ENCODE assay signal across 22 cellular contexts in the genomic region with DNA sequence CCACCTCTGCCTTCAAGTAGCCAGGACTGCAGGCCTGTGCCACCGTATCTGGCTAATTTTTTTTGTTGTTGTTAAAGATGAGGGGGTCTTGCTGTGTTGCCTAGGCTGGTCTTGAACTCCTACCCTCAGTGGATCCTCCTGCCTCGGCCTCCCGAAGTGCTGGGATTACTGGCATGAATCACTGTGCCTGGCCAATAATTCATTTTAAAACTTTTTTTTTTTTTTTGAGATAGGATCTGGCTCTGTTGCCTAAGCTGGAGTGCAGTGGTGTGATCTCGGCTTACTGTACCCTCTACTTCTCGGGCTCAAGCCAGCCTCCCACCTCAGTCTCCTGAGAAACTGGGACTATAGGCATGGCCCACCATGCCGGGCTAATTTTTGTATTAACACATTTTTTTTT. TPM values are rescaled to one million over a fixed set of nuclear protein-coding genes. Genes with fewer than 3 reads are reported as not detected.
DNase-seq lines count a peak whose midpoint lies in the region; ATAC-seq, FAIRE-seq and TF ChIP-seq lines count a peak whose summit lies in the region.
"Had no signal": no experiment of that assay in that cellular context is flagged by ENCODE, and none has a peak within 500 bp of the region (broad histone marks: within the 10 kb centered on the region; RNA-seq: fewer than 3 reads in every experiment).

No MANE protein-coding gene starts in this region.

- in situ Hi-C loops in K562 (cut with MboI), result no loop called here

- H3K9me3 ChIP-seq in CD8-positive, alpha-beta T cell (ENCODE audit: low read length), result no peaks in the 10 kb centered on the region
- no peaks in the 10 kb centered on the region for H3K9me3 ChIP-seq in Loucy (ENCODE audit: insufficient read depth, low read depth, low read length)
- no peaks in the 10 kb centered on the region for H3K9me3 ChIP-seq in K562 (replicated peaks; ENCODE audit: control insufficient read depth, insufficient read depth, low read depth, low read length)
- H3K9me3 ChIP-seq in trophoblast cell (ENCODE audit: insufficient read depth, low read depth, low read length), result no peaks in the 10 kb centered on the region
- no peaks in the 10 kb centered on the region for H3K9me3 ChIP-seq in BE2C
- H3K9me3 ChIP-seq: BLaER1 treated with 17β-estradiol and CSF1 and Interleukin-3, amounts not matched to agents 10 nM and 100 nM had no signal

- peaks cover 37% of the 10 kb centered on the region for H3K36me3 Mint-ChIP-seq in CD8-positive, alpha-beta T cell

- H3K79me2 ChIP-seq in Loucy (ENCODE audit: insufficient read depth, low read length), result peaks cover 78% of the 10 kb centered on the region
- H3K79me2 ChIP-seq in K562 (ENCODE audit: control insufficient read depth, insufficient read depth, low read length), result peaks cover 90% of the 10 kb centered on the region
- H3K79me2 ChIP-seq in trophoblast cell (ENCODE audit: control insufficient read depth, insufficient read depth, low read length, poor library complexity), result peaks cover 8% of the 10 kb centered on the region

- no peaks in the 10 kb centered on the region for H3K9me1 ChIP-seq in K562 (ENCODE audit: control insufficient read depth, insufficient read depth, low read length)

- peak overlapping the region; percentile 9 for H3K4me3 Mint-ChIP-seq in CD8-positive, alpha-beta T cell

- no TSS peak for BruUV-seq in K562 (replicated peaks; lab: Mats Ljungman, UMichigan)

- H3K9me2 ChIP-seq in Loucy (replicated peaks; ENCODE audit: low read depth, low read length), result no peaks in the 10 kb centered on the region

- H3K23ac ChIP-seq in trophoblast cell (ENCODE audit: low read length), result no peak overlapping the region

- H3K14ac ChIP-seq in trophoblast cell (ENCODE audit: low read length), result no peak overlapping the region

- TF ChIP-seq POLR2A in K562 (conservative IDR thresholded peaks at IDR 0.05), result no peak

- peaks cover 3% of the 10 kb centered on the region; the same call in 1 of the 2 replicates for H3F3A ChIP-seq in Loucy (ENCODE audit: low read depth)

- no peaks in the 10 kb centered on the region for H3K9me3 Mint-ChIP-seq in CD8-positive, alpha-beta T cell

- H3K18ac ChIP-seq in trophoblast cell (ENCODE audit: low read length), result no peak overlapping the region

- peaks cover 5% of the 10 kb centered on the region for H3K36me3 ChIP-seq in CD8-positive, alpha-beta T cell (ENCODE audit: insufficient read depth, low read length)
- peaks cover 11% of the 10 kb centered on the region for H3K36me3 ChIP-seq in Loucy (ENCODE audit: insufficient read depth, low read length)
- H3K36me3 ChIP-seq in K562 (ENCODE audit: control insufficient read depth, insufficient read depth, low read length), result peaks cover 60% of the 10 kb centered on the region
- H3K36me3 ChIP-seq in trophoblast cell (ENCODE audit: control insufficient read depth in 1 of 2, insufficient read depth in 2 of 2, low read length in 2 of 2), result peaks cover 9 to 17% of the 10 kb centered on the region in 2 experiments
- H3K36me3 ChIP-seq in BE2C, result peaks cover 29% of the 10 kb centered on the region

- no peak for TF ChIP-seq CTCF in CD8-positive, alpha-beta T cell (IDR thresholded peaks at IDR 0.05)
- TF ChIP-seq CTCF in Loucy (conservative IDR thresholded peaks at IDR 0.05; ENCODE audit: low read length) (no peak), K562 (IDR thresholded peaks at IDR 0.05 in 2 of 3, conservative IDR thresholded peaks at IDR 0.05 in 1 of 3; ENCODE audit: insufficient read depth in 2 of 3, low read depth in 1 of 3, low read length in 3 of 3) (no peak), BE2C (IDR thresholded peaks at IDR 0.05; ENCODE audit: low read depth, low read length) (no peak)

- H2BK12ac ChIP-seq in trophoblast cell (ENCODE audit: low read length), result no peak overlapping the region

- H4K8ac ChIP-seq in trophoblast cell (ENCODE audit: low read depth, low read length), result no peak overlapping the region

- no peaks in the 10 kb centered on the region for H3K27me3 ChIP-seq in CD8-positive, alpha-beta T cell (ENCODE audit: insufficient read depth, low read length)
- H3K27me3 ChIP-seq in Loucy (ENCODE audit: insufficient read depth, low read length, poor library complexity, severe bottlenecking), result no peaks in the 10 kb centered on the region
- H3K27me3 ChIP-seq in K562 (ENCODE audit: control insufficient read depth in 2 of 2, insufficient read depth in 2 of 2, low read length in 2 of 2), result no peaks in the 10 kb centered on the region
- no peaks in the 10 kb centered on the region for H3K27me3 ChIP-seq in trophoblast cell (ENCODE audit: insufficient read depth, low read length)
- H3K27me3 ChIP-seq in BE2C, result no peaks in the 10 kb centered on the region
- H3K27me3 ChIP-seq: BLaER1 treated with 17β-estradiol and CSF1 and Interleukin-3, amounts not matched to agents 10 nM and 100 nM had no signal

- CTCF ChIA-PET in CD8-positive, alpha-beta T cell (lab: Charles Lee), result interaction anchor here (0.5 kb wide), 1 partner anchor 20 kb away, joined by 3 read pairs; no protein-coding TSS in a partner anchor
- CTCF ChIA-PET in K562 (lab: Yijun Ruan, JAX; ENCODE audit: low intra/inter-chr PET ratio), result no interaction called here

- H3K27ac Mint-ChIP-seq in CD8-positive, alpha-beta T cell, result no peak overlapping the region

- no peak for ATAC-seq in CD8-positive, alpha-beta T cell
- no peak for ATAC-seq in K562

- no peak overlapping the region for H4K12ac ChIP-seq in trophoblast cell (ENCODE audit: low read depth, low read length)

- no peak for TF ChIP-seq EP300 in K562 (IDR thresholded peaks at IDR 0.05; ENCODE audit: low read length)

- no peak for DNase-seq in CD8-positive, alpha-beta T cell
- no peak for DNase-seq in K562 (ENCODE audit: extremely low read depth in 1 of 4, low spot score in 3 of 4)
- no peak for DNase-seq in trophoblast cell
- DNase-seq in activated CD8-positive, alpha-beta memory T cell treated with anti-CD3 and anti-CD28 coated beads, Interleukin-2, amount 50 U/mL, for 48 hours, result no peak
- no peak for DNase-seq in BE2C
- DNase-seq in stimulated activated CD8-positive, alpha-beta memory T cell treated with anti-CD3 and anti-CD28 coated beads, Interleukin-4, amount 100 ng/mL, for 48 hours, result no peak
- DNase-seq: DMS53, EL, GF-D8, KBM-7, NCI-H1105, NCI-H146, NCI-H2029, NCI-H2227 treated with DMSO at 0.1 percent for 48 hours, NCI-H510A, PC-9, RPMI8226, SHP77 treated with DMSO at 0.1 percent for 48 hours had no signal

- H3K9ac ChIP-seq in Loucy (ENCODE audit: low read depth, low read length, poor library complexity, severe bottlenecking) (peak overlapping the region; percentile 89), K562 (ENCODE audit: insufficient read depth in 1 of 2, low read depth in 2 of 2, low read length in 2 of 2) (peak overlapping the region in 1 of 2 experiments; percentile 56; a peak in 1 of 4 replicates), trophoblast cell (ENCODE audit: low read length) (no peak overlapping the region)

- intact Hi-C loops in CD8-positive, alpha-beta T cell (cut with DNase I, micrococcal nuclease), result no loop called here
- intact Hi-C loops in K562 (cut with micrococcal nuclease), result no loop called here

- H3K4me1 ChIP-seq in CD8-positive, alpha-beta T cell (ENCODE audit: insufficient read depth, low read length), result peaks cover 35% of the 10 kb centered on the region
- H3K4me1 ChIP-seq in Loucy (ENCODE audit: insufficient read depth, low read length, poor library complexity, severe bottlenecking) (peaks cover 39% of the 10 kb centered on the region), K562 (replicated peaks in 1 of 2; ENCODE audit: control insufficient read depth in 2 of 2, insufficient read depth in 2 of 2, low read length in 2 of 2) (peaks cover 12 to 15% of the 10 kb centered on the region in 2 experiments; a peak in 4 of 5 replicates), trophoblast cell (ENCODE audit: control insufficient read depth in 1 of 2, insufficient read depth in 2 of 2, low read length in 2 of 2) (peaks cover 0 to 3% of the 10 kb centered on the region in 2 experiments), BE2C (no peaks in the 10 kb centered on the region)

- H4K91ac ChIP-seq in trophoblast cell (ENCODE audit: low read depth, low read length), result no peak overlapping the region

- peaks cover 12% of the 10 kb centered on the region for H3K79me1 ChIP-seq in trophoblast cell (ENCODE audit: low read length)

- H3K4me3 ChIP-seq in CD8-positive, alpha-beta T cell (ENCODE audit: low read depth, low read length), result no peak overlapping the region
- H3K4me3 ChIP-seq in Loucy (ENCODE audit: low read length, poor library complexity, severe bottlenecking), result peak overlapping the region; percentile 98
- no peak overlapping the region for H3K4me3 ChIP-seq in K562
- no peak overlapping the region for H3K4me3 ChIP-seq in trophoblast cell (ENCODE audit: low read depth, low read length)
- no peak overlapping the region for H3K4me3 ChIP-seq in BE2C (ENCODE audit: low read depth, low read length)
- H3K4me3 ChIP-seq: BLaER1 treated with 17β-estradiol and CSF1 and Interleukin-3, amounts not matched to agents 10 nM and 100 nM had no signal

- H3K27ac ChIP-seq in CD8-positive, alpha-beta T cell (ENCODE audit: low read depth, low read length), result no peak overlapping the region
- H3K27ac ChIP-seq in K562 (ENCODE audit: extremely low read depth, low read depth, low read length) (no peak overlapping the region), trophoblast cell (ENCODE audit: low read depth, low read length) (no peak overlapping the region)
- H3K27ac ChIP-seq: BLaER1 treated with 17β-estradiol and CSF1 and Interleukin-3, amounts not matched to agents 10 nM and 100 nM; PC-9; SK-N-MC had no signal

- WGBS in K562 (ENCODE audit: insufficient coverage, low coverage, missing lambda C conversion rate), result 73% methylated on average over 6 of the region's 6 CpGs
- no CpG with 5 or more reads among the region's 6 CpGs for WGBS in trophoblast cell (ENCODE audit: extremely low coverage, insufficient coverage, insufficient read length)

- H3K4me1 Mint-ChIP-seq in CD8-positive, alpha-beta T cell (ENCODE audit: low read depth), result peaks cover 61% of the 10 kb centered on the region

- H2BK120ac ChIP-seq in trophoblast cell (ENCODE audit: insufficient read depth, low read length, poor library complexity), result no peak overlapping the region

- no peak overlapping the region for H2AFZ ChIP-seq in Loucy (ENCODE audit: low read length)
- H2AFZ ChIP-seq in K562 (ENCODE audit: low read depth, low read length), result no peak overlapping the region
- H2AFZ ChIP-seq in trophoblast cell (ENCODE audit: insufficient read depth, low read length, poor library complexity), result no peak overlapping the region
- H2AFZ ChIP-seq: PC-9 had no signal

- no peaks in the 10 kb centered on the region for H3K27me3 Mint-ChIP-seq in CD8-positive, alpha-beta T cell (ENCODE audit: low read depth)

- H4K20me1 ChIP-seq in Loucy (ENCODE audit: insufficient read depth, low read length, poor library complexity, severe bottlenecking), result peaks cover 74% of the 10 kb centered on the region
- peaks cover 4% of the 10 kb centered on the region for H4K20me1 ChIP-seq in K562 (replicated peaks; ENCODE audit: control insufficient read depth, insufficient read depth, low read length)

- no peak for FAIRE-seq in K562 (lab: Jason Lieb, UNC)
- FAIRE-seq: H1 had no signal

- no peak overlapping the region for H2AK5ac ChIP-seq in trophoblast cell (ENCODE audit: low read length)

- H2BK5ac ChIP-seq in trophoblast cell (ENCODE audit: low read depth, low read length, poor library complexity), result no peak overlapping the region

- peak overlapping the region; percentile 65 for H3K4ac ChIP-seq in trophoblast cell (ENCODE audit: low read depth, low read length)

- peak overlapping the region; percentile 97 for H3K4me2 ChIP-seq in Loucy (ENCODE audit: low read depth, low read length, poor library complexity, severe bottlenecking)
- H3K4me2 ChIP-seq in K562 (ENCODE audit: insufficient read depth, low read length), result no peak overlapping the region
- no peak overlapping the region for H3K4me2 ChIP-seq in trophoblast cell (ENCODE audit: low read length)

- no peak for TF ChIP-seq RAD21 in K562 (CRISPR knock-in tag; conservative IDR thresholded peaks at IDR 0.05 in 1 of 2, IDR thresholded peaks at IDR 0.05 in 1 of 2)

- POLR2A ChIA-PET in CD8-positive, alpha-beta T cell (lab: Charles Lee), result interaction anchor here (1.3 to 1.4 kb wide), 2 partner anchors 13 to 66 kb away, joined by 3 read pairs; a partner anchor contains a TSS
- POLR2A ChIA-PET in K562 (lab: Yijun Ruan, JAX), result interaction anchor here (1.0 to 3.4 kb wide), 2 partner anchors 13 to 67 kb away, joined by 3 to 18 read pairs; no protein-coding TSS in a partner anchor

RNA-seq across cellular contexts. Expression of a gene that starts 3.5 kb away (rescaled TPM):
- total RNA-seq in CD8-positive, alpha-beta T cell, result 10 to 100 TPM; 73.9 to 78.8 TPM
- 67.4 and 171 TPM in 2 replicates for total RNA-seq in K562 (2011; cell fraction: chromatin; rRNA removed; ENCODE audit: low replicate concordance)
- total RNA-seq in K562 (2011; cell fraction: nucleolus; rRNA removed), result 19.8 and 31.1 TPM in 2 replicates
- total RNA-seq in K562 (2011; cell fraction: nucleoplasm; rRNA removed), result 63.6 and 113 TPM in 2 replicates
- total RNA-seq in K562 (2014; rRNA removed) (19.0 and 20.1 TPM in 2 replicates), K562 (2014; rRNA removed; fragmentation: Illumina TruSeq; extraction: Trizol) (30.1 and 33.8 TPM in 2 replicates), K562 (2015; rRNA removed; fragmentation: Illumina TruSeq; extraction: Trizol) (23.6 and 26.0 TPM in 2 replicates), K562 (2021) (57.1 and 60.5 TPM in 2 replicates)
- polyA plus RNA-seq in K562 (2011; rRNA removed) (41.3 and 61.7 TPM in 2 replicates), K562 (2014; fragmentation: Illumina TruSeq; extraction: Trizol) (35.1 and 42.5 TPM in 2 replicates), K562 (2014; fragmentation: Nextera tagmentation; extraction: Ambion mirVana) (10 to 100 TPM; 23.7 to 28.7 TPM), K562 (2014; rRNA removed) (28.8 and 30.1 TPM in 2 replicates)
- 7.8 and 13.1 TPM in 2 replicates for polyA plus RNA-seq in K562 (2011; cell fraction: cytosol; rRNA removed)
- polyA plus RNA-seq in K562 (2011; cell fraction: nucleus; rRNA removed), result 12.3 and 15.1 TPM in 2 replicates
- 18.3 and 35.0 TPM in 2 replicates for polyA plus RNA-seq in K562 (2012)
- polyA minus RNA-seq in K562 (2011; rRNA and poly(A)+ RNA removed), result 122 and 129 TPM in 2 replicates
- 24.0 and 28.8 TPM in 2 replicates for polyA minus RNA-seq in K562 (2011; cell fraction: cytosol; rRNA and poly(A)+ RNA removed)
- 42.7 and 68.6 TPM in 2 replicates for polyA minus RNA-seq in K562 (2011; cell fraction: nucleus; rRNA and poly(A)+ RNA removed)
- 24.2 and 24.6 TPM in 2 replicates for polyA plus RNA-seq in trophoblast cell (2013)
- polyA plus RNA-seq in BE2C (2012; ENCODE audit: insufficient read depth, insufficient read length, low read depth), result 23.9 TPM

RNA-seq across cellular contexts. Expression of a gene that starts 20.2 kb away (rescaled TPM):
- total RNA-seq in CD8-positive, alpha-beta T cell, result 1 to 10 TPM; 3.4 to 4.2 TPM
- 4.8 and 10.3 TPM in 2 replicates for total RNA-seq in K562 (2011; cell fraction: chromatin; rRNA removed; ENCODE audit: low replicate concordance)
- total RNA-seq in K562 (2011; cell fraction: nucleolus; rRNA removed), result 2.8 and 4.2 TPM in 2 replicates
- 4.3 and 8.2 TPM in 2 replicates for total RNA-seq in K562 (2011; cell fraction: nucleoplasm; rRNA removed)
- 29.4 and 54.2 TPM in 2 replicates for total RNA-seq in K562 (2014; rRNA removed)
- total RNA-seq in K562 (2014; rRNA removed; fragmentation: Illumina TruSeq; extraction: Trizol), result 82.6 and 99.3 TPM in 2 replicates
- 61.4 and 72.1 TPM in 2 replicates for total RNA-seq in K562 (2015; rRNA removed; fragmentation: Illumina TruSeq; extraction: Trizol)
- total RNA-seq in K562 (2021), result 64.2 and 69.5 TPM in 2 replicates
- polyA plus RNA-seq in K562 (2011; rRNA removed), result 21.4 and 47.8 TPM in 2 replicates
- polyA plus RNA-seq in K562 (2011; cell fraction: cytosol; rRNA removed), result 10.6 and 15.4 TPM in 2 replicates
- 7.8 and 8.6 TPM in 2 replicates for polyA plus RNA-seq in K562 (2011; cell fraction: nucleus; rRNA removed)
- 56.4 and 76.0 TPM in 2 replicates for polyA plus RNA-seq in K562 (2012)
- 47.7 and 55.1 TPM in 2 replicates for polyA plus RNA-seq in K562 (2014; fragmentation: Illumina TruSeq; extraction: Trizol)
- polyA plus RNA-seq in K562 (2014; fragmentation: Nextera tagmentation; extraction: Ambion mirVana), result 10 to 100 TPM; 13.3 to 16.8 TPM
- polyA plus RNA-seq in K562 (2014; rRNA removed), result 62.2 and 62.4 TPM in 2 replicates
- 9.6 and 14.7 TPM in 2 replicates for polyA minus RNA-seq in K562 (2011; rRNA and poly(A)+ RNA removed)
- polyA minus RNA-seq in K562 (2011; cell fraction: cytosol; rRNA and poly(A)+ RNA removed), result 5.5 and 6.5 TPM in 2 replicates
- polyA minus RNA-seq in K562 (2011; cell fraction: nucleus; rRNA and poly(A)+ RNA removed), result 3.6 and 5.6 TPM in 2 replicates
- polyA plus RNA-seq in trophoblast cell (2013), result 16.4 and 18.4 TPM in 2 replicates
- 8.7 TPM for polyA plus RNA-seq in BE2C (2012; ENCODE audit: insufficient read depth, insufficient read length, low read depth)
